ENCODE assay signal across 8 cellular contexts in the genomic region with DNA sequence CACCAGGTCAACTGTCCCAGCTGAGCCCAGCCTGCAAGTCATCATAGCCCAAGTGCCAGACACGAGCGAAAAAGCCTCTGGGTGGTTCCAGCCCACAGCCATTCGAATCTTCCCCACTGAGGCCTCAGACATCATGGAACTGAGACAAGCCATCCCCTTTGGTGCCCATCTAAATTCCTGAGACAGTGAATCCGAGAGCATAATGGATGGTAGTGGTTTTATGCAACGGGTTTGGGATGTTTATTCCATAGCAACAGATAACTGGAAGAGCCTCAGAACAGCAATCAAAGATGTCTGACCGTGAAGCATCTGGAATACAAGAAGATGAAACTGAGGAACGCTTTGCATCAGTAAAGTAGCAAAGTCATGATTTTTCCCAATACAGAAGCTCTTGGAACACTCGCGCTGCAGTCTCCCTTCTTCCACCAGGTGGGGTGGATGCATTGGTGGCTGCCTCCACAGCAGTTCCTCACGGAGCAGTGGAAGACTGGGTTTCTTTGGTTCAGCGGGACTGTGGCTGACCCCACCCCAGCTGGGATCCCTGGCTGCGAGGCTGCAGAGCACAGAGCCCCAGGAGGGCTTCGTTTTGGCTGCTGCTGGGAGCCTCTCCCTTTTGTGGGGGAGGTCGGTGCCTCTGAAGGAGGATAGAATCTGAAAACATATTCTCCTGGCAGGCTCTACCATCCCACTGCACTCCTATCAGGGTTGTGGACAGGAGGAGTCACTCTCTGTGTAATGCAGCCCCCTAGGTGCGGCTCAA. TPM values are rescaled to one million over a fixed set of nuclear protein-coding genes. Genes with fewer than 3 reads are reported as not detected.
DNase-seq lines count a peak whose midpoint lies in the region; FAIRE-seq and TF ChIP-seq lines count a peak whose summit lies in the region.

No MANE protein-coding gene starts in this region.

- H3K9ac ChIP-seq in smooth muscle cell (ENCODE audit: low read depth): no peak overlapping the region

- no peaks in the 10 kb centered on the region for H3K9me3 ChIP-seq in smooth muscle cell (replicated peaks; ENCODE audit: low read depth)

- peak overlapping the region; percentile 79 for H3K4me2 ChIP-seq in smooth muscle cell

- peaks cover 5% of the 10 kb centered on the region for H3K4me1 ChIP-seq in smooth muscle cell (ENCODE audit: low read depth)

- no peaks in the 10 kb centered on the region for H4K20me1 ChIP-seq in smooth muscle cell (ENCODE audit: low read depth)

- H3F3A ChIP-seq in smooth muscle cell (ENCODE audit: low read depth): peaks cover under 1% of the 10 kb centered on the region

- H3K36me3 ChIP-seq in smooth muscle cell (ENCODE audit: low read depth): no peaks in the 10 kb centered on the region

- FAIRE-seq in GM12892 (lab: Jason Lieb, UNC): no peak

- peak; percentile 76 for TF ChIP-seq CTCF in LNCAP (IDR thresholded peaks at IDR 0.05)
- TF ChIP-seq CTCF in smooth muscle cell (IDR thresholded peaks at IDR 0.05; ENCODE audit: borderline replicate concordance, insufficient read depth, poor library complexity, severe bottlenecking): peak; percentile 70

- H3K4me3 ChIP-seq in smooth muscle cell: peak overlapping the region; percentile 31

- H3K27ac ChIP-seq in smooth muscle cell (ENCODE audit: low read depth): no peak overlapping the region

- TF ChIP-seq POLR2A in GM12892 (IDR thresholded peaks at IDR 0.05; ENCODE audit: low read depth, low read length): no peak

- DNase-seq in GDM1 (lab: John Stamatoyannopoulos, UW) (peak; percentile 12), T follicular helper cell (ENCODE audit: low read depth) (peak; percentile 32), brain pericyte (ENCODE audit: low read depth, low spot score) (peak; percentile 32), inferior parietal cortex (ENCODE audit: extremely low spot score) (peak; percentile 86), smooth muscle cell (lab: John Stamatoyannopoulos, UW; ENCODE audit: unreplicated experiment) (peak; percentile 6), GM12892 (ENCODE audit: insufficient read length) (no peak), GOT3 (lab: John Stamatoyannopoulos, UW) (no peak)

- H2AFZ ChIP-seq in smooth muscle cell (ENCODE audit: low read depth): peak overlapping the region; percentile 91

- H3K27me3 ChIP-seq in smooth muscle cell (ENCODE audit: low read depth): no peaks in the 10 kb centered on the region

- no peaks in the 10 kb centered on the region for H3K79me2 ChIP-seq in smooth muscle cell (ENCODE audit: low read depth)

- WGBS in smooth muscle cell (ENCODE audit: low lambda C conversion rate): 41% methylated on average over 15 of the region's 15 CpGs

RNA-seq across cellular contexts. Expression of a gene that starts 26.4 kb away (rescaled TPM):
- total RNA-seq in smooth muscle cell: 17.5 and 19.8 TPM in 2 replicates
- 4.3 and 5.5 TPM in 2 replicates for polyA plus RNA-seq in smooth muscle cell
- 24.2 TPM for polyA plus RNA-seq in GM12892 (2012; ENCODE audit: missing spikeins)

Comparison
In these comparisons a context has a peak if more than half of its experiments do, and no peak if none do; other contexts are left out.
1. DNase-seq: peak in GDM1 (single experiment), T follicular helper cell (single experiment), brain pericyte (single experiment), inferior parietal cortex (single experiment) and smooth muscle cell (single experiment); none in GM12892 (single experiment) and GOT3 (single experiment).